In the genomic region with DNA sequence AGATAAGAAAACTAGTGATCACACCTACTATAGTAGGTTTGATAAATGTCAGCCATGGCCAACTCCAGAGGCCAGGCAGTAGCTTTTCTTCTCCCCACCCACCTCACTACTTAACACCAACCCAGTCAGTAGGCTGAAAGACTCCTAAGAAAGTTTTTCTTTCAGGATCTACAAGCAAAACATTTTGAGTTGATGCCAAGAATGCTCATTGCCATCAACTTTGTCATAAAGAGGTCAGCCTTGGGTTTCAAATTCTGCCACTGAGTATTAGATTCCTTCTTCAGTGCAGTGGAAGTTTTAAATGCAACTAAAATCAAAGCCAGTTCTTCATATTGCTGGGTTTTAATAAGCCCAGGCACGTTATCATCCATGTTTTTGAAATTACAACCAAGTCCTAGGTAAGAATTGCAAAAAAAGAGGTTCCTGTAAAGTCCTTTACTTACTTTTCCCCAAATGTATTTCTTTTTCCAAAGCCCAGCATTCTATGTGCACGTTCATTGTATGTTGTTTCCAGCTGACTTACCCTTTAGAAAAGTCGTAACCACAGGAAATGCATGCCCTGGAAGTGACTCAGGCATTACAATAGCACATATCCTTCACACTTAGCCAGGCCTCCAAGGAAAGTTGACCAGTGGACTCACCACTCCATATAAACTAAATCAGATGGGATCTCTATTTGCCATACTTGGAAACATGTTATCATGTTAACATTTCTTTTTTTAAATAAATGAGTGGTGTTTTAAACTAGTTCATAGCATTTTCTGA, we compare ENCODE assay signal across 14 cellular contexts.
DNase-seq lines count a peak whose midpoint lies in the region; ATAC-seq, FAIRE-seq and TF ChIP-seq lines count a peak whose summit lies in the region.
"Had no signal": no experiment of that assay in that cellular context is flagged by ENCODE, and none has a peak within 500 bp of the region (broad histone marks: within the 10 kb centered on the region; RNA-seq: fewer than 3 reads in every experiment).

No MANE protein-coding gene starts in this region.

- H3K27ac ChIP-seq in A673 (ENCODE audit: low read depth, low read length, poor library complexity, severe bottlenecking): no peak overlapping the region
- peak overlapping the region; percentile 18 for H3K27ac ChIP-seq in astrocyte (ENCODE audit: low read depth, low read length)
- no peak overlapping the region for H3K27ac ChIP-seq in MM.1S (ENCODE audit: low read length)
- H3K27ac ChIP-seq: SK-N-MC, upper lobe of left lung had no signal

- peaks cover 2% of the 10 kb centered on the region for H3K9me3 Mint-ChIP-seq in astrocyte (ENCODE audit: unreplicated experiment)
- peaks cover 7% of the 10 kb centered on the region for H3K9me3 Mint-ChIP-seq in activated T-helper 17 cell treated with anti-CD3 and anti-CD28 coated beads, Interleukin-2, amount 50 U/mL, for 72 hours

- no peaks in the 10 kb centered on the region for H3K4me1 ChIP-seq in A673 (ENCODE audit: insufficient read depth, low read length, poor library complexity, severe bottlenecking)
- peaks cover 5% of the 10 kb centered on the region for H3K4me1 ChIP-seq in astrocyte (ENCODE audit: insufficient read depth, low read length)
- H3K4me1 ChIP-seq in MM.1S (ENCODE audit: low read length): no peaks in the 10 kb centered on the region
- H3K4me1 ChIP-seq: upper lobe of left lung had no signal

- no peak overlapping the region for H3K4me3 ChIP-seq in A673 (ENCODE audit: low read depth, low read length, poor library complexity, severe bottlenecking)
- peak overlapping the region; percentile 23 for H3K4me3 ChIP-seq in astrocyte (ENCODE audit: insufficient read depth, low read depth, low read length)
- no peak overlapping the region for H3K4me3 ChIP-seq in MM.1S (ENCODE audit: low read length)
- H3K4me3 ChIP-seq: SK-N-MC, upper lobe of left lung had no signal

- peaks cover 4% of the 10 kb centered on the region for H3K4me1 Mint-ChIP-seq in astrocyte (ENCODE audit: low read depth, unreplicated experiment)
- no peaks in the 10 kb centered on the region for H3K4me1 Mint-ChIP-seq in activated T-helper 17 cell treated with anti-CD3 and anti-CD28 coated beads, Interleukin-2, amount 50 U/mL, for 72 hours
- H3K4me1 Mint-ChIP-seq: brain had no signal

- H3F3A ChIP-seq in MM.1S (ENCODE audit: insufficient read depth, low read length): no peaks in the 10 kb centered on the region

- H3K9me2 ChIP-seq in MM.1S (replicated peaks; ENCODE audit: insufficient read depth, low read length): no peaks in the 10 kb centered on the region

- peak; percentile 100 for FAIRE-seq in astrocyte (lab: Jason Lieb, UNC)
- FAIRE-seq: A204.1 had no signal

- CTCF ChIA-PET in A673 (lab: Charles Lee): no interaction called here

- no peaks in the 10 kb centered on the region for H4K20me1 ChIP-seq in astrocyte (ENCODE audit: insufficient read depth, low read length)
- H4K20me1 ChIP-seq in MM.1S (ENCODE audit: insufficient read depth, low read length): no peaks in the 10 kb centered on the region

- H3K27ac Mint-ChIP-seq in astrocyte (ENCODE audit: unreplicated experiment): peak overlapping the region; percentile 77
- H3K27ac Mint-ChIP-seq in activated T-helper 17 cell treated with anti-CD3 and anti-CD28 coated beads, Interleukin-2, amount 50 U/mL, for 72 hours: no peak overlapping the region

- no peak for ATAC-seq in activated T-helper 17 cell treated with anti-CD3 and anti-CD28 coated beads, Interleukin-2, amount 50 U/mL, for 72 hours (replicated peaks)

- H3K4me3 Mint-ChIP-seq in astrocyte (ENCODE audit: unreplicated experiment): no peak overlapping the region
- H3K4me3 Mint-ChIP-seq in activated T-helper 17 cell treated with anti-CD3 and anti-CD28 coated beads, Interleukin-2, amount 50 U/mL, for 72 hours: no peak overlapping the region
- H3K4me3 Mint-ChIP-seq: brain had no signal

- POLR2A ChIA-PET in A673 (lab: Charles Lee; ENCODE audit: low non-redundant PET): no interaction called here

- H3K79me2 ChIP-seq in astrocyte (ENCODE audit: insufficient read depth, low read length): no peaks in the 10 kb centered on the region
- H3K79me2 ChIP-seq in MM.1S (ENCODE audit: low read length): no peaks in the 10 kb centered on the region

- peak; percentile 19 for DNase-seq in A673 (ENCODE audit: low spot score)
- DNase-seq in HT1080 (ENCODE audit: low read depth): peak; percentile 85
- peak; percentile 89 for DNase-seq in astrocyte (ENCODE audit: low read depth)
- peak; percentile 19 for DNase-seq in iPS DF 4.7 (ENCODE audit: extremely low read depth, low spot score)
- no peak for DNase-seq in MM.1S
- DNase-seq in NCI-H187 (lab: John Stamatoyannopoulos, UW): no peak
- DNase-seq in NCI-H2107 (lab: John Stamatoyannopoulos, UW): no peak
- DNase-seq: activated T-cell treated with anti-CD3 and anti-CD28 coated beads, Interleukin-2, amount 50 U/mL, for 48 hours; NCI-H1105 had no signal

- H3K4me2 ChIP-seq in astrocyte (ENCODE audit: low read length) (peak overlapping the region; percentile 78), MM.1S (ENCODE audit: low read depth, low read length) (no peak overlapping the region)

- no TSS peak for BruUV-seq in A673 (replicated peaks; lab: Mats Ljungman, UMichigan)

- no peak overlapping the region for H3K9ac ChIP-seq in astrocyte (ENCODE audit: low read length)
- H3K9ac ChIP-seq in MM.1S (ENCODE audit: low read length): no peak overlapping the region

- H2AFZ ChIP-seq in astrocyte (ENCODE audit: low read depth, low read length): no peak overlapping the region
- H2AFZ ChIP-seq in MM.1S (ENCODE audit: low read length): no peak overlapping the region

- no peaks in the 10 kb centered on the region for H3K27me3 ChIP-seq in A673 (replicated peaks; ENCODE audit: insufficient read depth, low read depth, low read length, poor library complexity)
- H3K27me3 ChIP-seq in astrocyte (ENCODE audit: insufficient read depth, low read length): no peaks in the 10 kb centered on the region
- no peaks in the 10 kb centered on the region for H3K27me3 ChIP-seq in MM.1S (replicated peaks; ENCODE audit: insufficient read depth, low read length)
- H3K27me3 ChIP-seq: upper lobe of left lung had no signal

- TF ChIP-seq CTCF in A673 (conservative IDR thresholded peaks at IDR 0.05; ENCODE audit: low read depth, low read length) (no peak), astrocyte (IDR thresholded peaks at IDR 0.05; ENCODE audit: insufficient read depth, low read depth, low read length) (no peak), MM.1S (IDR thresholded peaks at IDR 0.05; ENCODE audit: low read length) (no peak)

- no peaks in the 10 kb centered on the region for H3K9me3 ChIP-seq in A673 (ENCODE audit: low read depth, low read length, poor library complexity, severe bottlenecking)
- no peaks in the 10 kb centered on the region for H3K9me3 ChIP-seq in astrocyte (ENCODE audit: insufficient read depth, low read depth, low read length)
- no peaks in the 10 kb centered on the region for H3K9me3 ChIP-seq in MM.1S (replicated peaks; ENCODE audit: insufficient read depth, low read length)

- H3K36me3 ChIP-seq in A673 (ENCODE audit: insufficient read depth, low read length, poor library complexity, severe bottlenecking) (no peaks in the 10 kb centered on the region), astrocyte (ENCODE audit: insufficient read depth, low read length) (no peaks in the 10 kb centered on the region), MM.1S (replicated peaks; ENCODE audit: insufficient read depth, low read length) (no peaks in the 10 kb centered on the region)
- H3K36me3 ChIP-seq: upper lobe of left lung had no signal

- intact Hi-C loops in A673 (cut with micrococcal nuclease; ENCODE audit: unreplicated experiment): no loop called here

- no peaks in the 10 kb centered on the region for H3K36me3 Mint-ChIP-seq in astrocyte (ENCODE audit: low read depth, unreplicated experiment)
- H3K36me3 Mint-ChIP-seq in activated T-helper 17 cell treated with anti-CD3 and anti-CD28 coated beads, Interleukin-2, amount 50 U/mL, for 72 hours (ENCODE audit: low read depth): no peaks in the 10 kb centered on the region
- H3K36me3 Mint-ChIP-seq: brain had no signal

- no peaks in the 10 kb centered on the region for H3K27me3 Mint-ChIP-seq in astrocyte (ENCODE audit: low read depth, unreplicated experiment)
- H3K27me3 Mint-ChIP-seq in activated T-helper 17 cell treated with anti-CD3 and anti-CD28 coated beads, Interleukin-2, amount 50 U/mL, for 72 hours: peaks cover under 1% of the 10 kb centered on the region

Comparison
In these comparisons a context has a peak if more than half of its experiments do, and no peak if none do; other contexts are left out.
1. DNase-seq: peak in A673 (single experiment), HT1080 (single experiment), astrocyte (single experiment) and iPS DF 4.7 (single experiment); none in MM.1S (single experiment), NCI-H187 (0 of 2) and NCI-H2107 (single experiment).